In genomic region chr6:36340671-36341454, GRCh38 we compare ENCODE assay signal across 8 cellular contexts. TPM values are rescaled to one million over a fixed set of nuclear protein-coding genes. Genes with fewer than 3 reads are reported as not detected.
DNase-seq lines count a peak whose midpoint lies in the region; ATAC-seq and TF ChIP-seq lines count a peak whose summit lies in the region.

No MANE protein-coding gene starts in this region.

- H3K4me1 Mint-ChIP-seq in activated CD8-positive, alpha-beta T cell treated with anti-CD3 and anti-CD28 coated beads for 36 hours (ENCODE audit: low read depth), result peaks cover 12% of the 10 kb centered on the region

- DNase-seq in NCI-H345 (lab: John Stamatoyannopoulos, UW) (peak; percentile 35), NCI-H345 treated with DMSO at 0.1 percent for 48 hours (lab: John Stamatoyannopoulos, UW; ENCODE audit: unreplicated experiment) (no peak), NCI-H2171 (lab: John Stamatoyannopoulos, UW) (peak; percentile 44), lung microvascular endothelial cell (ENCODE audit: low read depth in 2 of 2) (peak; percentile 70 to 81)
- peak; percentile 83 for DNase-seq in activated CD8-positive, alpha-beta T cell treated with anti-CD3 and anti-CD28 coated beads for 36 hours
- peak; percentile 68 for DNase-seq in effector CD4-positive, alpha-beta T cell
- DNase-seq in stimulated activated CD4-positive, alpha-beta T cell treated with anti-CD3 and anti-CD28 coated beads, TNF-alpha, amount 100 ng/mL, for 48 hours (ENCODE audit: low read depth in 3 of 3), result peak; percentile 44 to 64 (median 57)

- no peaks in the 10 kb centered on the region for H3K36me3 Mint-ChIP-seq in activated CD8-positive, alpha-beta T cell treated with anti-CD3 and anti-CD28 coated beads for 36 hours (ENCODE audit: low read depth)

- intact Hi-C loops in activated CD8-positive, alpha-beta T cell treated with anti-CD3 and anti-CD28 coated beads for 36 hours (cut with micrococcal nuclease), result loop anchor here (2.0 kb wide), 1 partner anchor 20 kb away; no protein-coding TSS in a partner anchor

- peak; percentile 98 for TF ChIP-seq CTCF in activated CD8-positive, alpha-beta T cell treated with anti-CD3 and anti-CD28 coated beads for 36 hours (IDR thresholded peaks at IDR 0.05)

- ATAC-seq in activated CD8-positive, alpha-beta T cell treated with anti-CD3 and anti-CD28 coated beads for 36 hours, result peak; percentile 91
- no peak for ATAC-seq in GM18867 (IDR thresholded peaks at IDR 0.05; ENCODE audit: unreplicated experiment)

- H3K9me3 Mint-ChIP-seq in activated CD8-positive, alpha-beta T cell treated with anti-CD3 and anti-CD28 coated beads for 36 hours, result no peaks in the 10 kb centered on the region

- H3K27me3 Mint-ChIP-seq in activated CD8-positive, alpha-beta T cell treated with anti-CD3 and anti-CD28 coated beads for 36 hours, result peaks cover 14% of the 10 kb centered on the region

- POLR2A ChIA-PET in activated CD8-positive, alpha-beta T cell treated with anti-CD3 and anti-CD28 coated beads for 36 hours (lab: Charles Lee), result no interaction called here

- CTCF ChIA-PET in activated CD8-positive, alpha-beta T cell treated with anti-CD3 and anti-CD28 coated beads for 36 hours (lab: Charles Lee), result interaction anchor here (0.6 to 8.7 kb wide), 46 partner anchors 8 to 533 kb away, joined by 3 to 136 read pairs (median 4); partner anchors contain the start of gene MAPK14

- no peak overlapping the region for H3K27ac Mint-ChIP-seq in activated CD8-positive, alpha-beta T cell treated with anti-CD3 and anti-CD28 coated beads for 36 hours

- no peak overlapping the region for H3K4me3 Mint-ChIP-seq in activated CD8-positive, alpha-beta T cell treated with anti-CD3 and anti-CD28 coated beads for 36 hours

RNA-seq across cellular contexts. Expression of gene BNIP5, which starts 4.2 kb away (rescaled TPM):
- total RNA-seq in activated CD8-positive, alpha-beta T cell treated with anti-CD3 and anti-CD28 coated beads for 36 hours, result not detected
- not detected in 2 replicates for total RNA-seq in lung microvascular endothelial cell

RNA-seq across cellular contexts. Expression of gene ETV7, which starts 46.6 kb away (rescaled TPM):
- under 1 TPM; 0.51 to 0.86 TPM for total RNA-seq in activated CD8-positive, alpha-beta T cell treated with anti-CD3 and anti-CD28 coated beads for 36 hours
- total RNA-seq in lung microvascular endothelial cell, result 0.22 TPM in 1 of 2 replicates, not detected in the other
